15 cellular contexts compared by ENCODE assay signal in the genomic region with DNA sequence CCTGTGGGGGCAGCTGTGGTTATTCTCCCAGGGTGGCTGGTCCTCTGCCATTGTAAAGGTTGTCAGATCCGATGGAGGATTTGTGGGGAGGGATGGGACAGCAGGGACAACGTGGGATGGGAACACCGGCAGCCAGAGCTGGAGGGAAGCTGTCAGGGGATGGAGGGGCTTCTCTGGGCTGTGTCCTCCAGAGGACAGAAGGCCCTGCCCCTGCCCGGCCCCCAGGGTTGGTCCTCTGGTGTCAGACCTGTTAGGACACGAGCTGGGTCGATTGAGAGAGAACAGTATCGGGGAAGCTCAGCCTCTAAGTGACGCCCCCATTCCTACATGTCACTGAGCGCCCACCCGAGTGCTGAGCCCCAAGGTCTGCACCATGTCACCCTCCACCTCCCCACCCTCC.
DNase-seq lines count a peak whose midpoint lies in the region; ATAC-seq and TF ChIP-seq lines count a peak whose summit lies in the region.
"Had no signal": no experiment of that assay in that cellular context is flagged by ENCODE, and none has a peak within 500 bp of the region (broad histone marks: within the 10 kb centered on the region; RNA-seq: fewer than 3 reads in every experiment).

No MANE protein-coding gene starts in this region.

- peak; percentile 7 for DNase-seq in activated CD4-positive, alpha-beta memory T cell treated with anti-CD3 and anti-CD28 coated beads, Interleukin-2, amount 10 ng/mL, durations not matched to agents 7 days and 5 days
- DNase-seq in activated CD4-positive, alpha-beta memory T cell treated with anti-CD3 and anti-CD28 coated beads for 36 hours, result no peak
- peak; percentile 70 for DNase-seq in osteocyte (ENCODE audit: extremely low spot score, unreplicated experiment)
- DNase-seq in stimulated activated naive B cell treated with anti-CD40 and anti-IgM and Interleukin-4, amounts not matched to agents 10 μg/mL and 1 μg/mL and 100 μg/mL, for 72 hours, result no peak
- DNase-seq in NCI-H2107 (lab: John Stamatoyannopoulos, UW), result no peak
- DNase-seq in SK-N-SH, result no peak
- DNase-seq: Caco-2; CD8-positive, alpha-beta memory T cell; HCEC 1CT; HFFc6 had no signal

- POLR2A ChIA-PET in activated CD4-positive, alpha-beta memory T cell treated with anti-CD3 and anti-CD28 coated beads, Interleukin-2, amount 10 ng/mL, durations not matched to agents 7 days and 5 days (lab: Charles Lee), result no interaction called here
- POLR2A ChIA-PET in activated CD4-positive, alpha-beta memory T cell treated with anti-CD3 and anti-CD28 coated beads for 36 hours (lab: Charles Lee), result no interaction called here
- POLR2A ChIA-PET in SK-N-SH (lab: Yijun Ruan, JAX), result no interaction called here

- no peaks in the 10 kb centered on the region for H3K9me3 ChIP-seq in SK-N-SH
- H3K9me3 ChIP-seq: Caco-2 had no signal

- H3K4me3 ChIP-seq in SK-N-SH (ENCODE audit: low read depth in 2 of 2, low read length in 1 of 2), result no peak overlapping the region
- H3K4me3 ChIP-seq: BLaER1 had no signal

- no peak overlapping the region for H3K27ac ChIP-seq in SK-N-SH (ENCODE audit: low read depth in 2 of 2, low read length in 1 of 2)
- H3K27ac ChIP-seq: 22Rv1, BLaER1, HL-60 had no signal

- H3K4me1 ChIP-seq in SK-N-SH (ENCODE audit: control insufficient read depth in 1 of 2, insufficient read depth in 2 of 2, low read depth in 1 of 2, low read length in 1 of 2), result no peaks in the 10 kb centered on the region; a peak in 1 of 4 replicates
- H3K4me1 ChIP-seq: BLaER1, Caco-2 had no signal

- H3K9ac ChIP-seq in SK-N-SH, result no peak overlapping the region
- H3K9ac ChIP-seq: BLaER1 had no signal

- H3K27ac Mint-ChIP-seq in activated CD4-positive, alpha-beta memory T cell treated with anti-CD3 and anti-CD28 coated beads, Interleukin-2, amount 10 ng/mL, durations not matched to agents 7 days and 5 days, result no peak overlapping the region
- H3K27ac Mint-ChIP-seq in activated CD4-positive, alpha-beta memory T cell treated with anti-CD3 and anti-CD28 coated beads for 36 hours, result no peak overlapping the region
- H3K27ac Mint-ChIP-seq in osteocyte (ENCODE audit: unreplicated experiment), result no peak overlapping the region
- peak overlapping the region; percentile 42 for H3K27ac Mint-ChIP-seq in stimulated activated naive B cell treated with anti-CD40 and anti-IgM and Interleukin-4, amounts not matched to agents 10 μg/mL and 1 μg/mL and 100 μg/mL, for 72 hours
- H3K27ac Mint-ChIP-seq: CD8-positive, alpha-beta memory T cell; HFFc6 had no signal

- WGBS in SK-N-SH (ENCODE audit: low lambda C conversion rate), result 33% methylated on average over 6 of the region's 10 CpGs

- ATAC-seq in stimulated activated naive B cell treated with anti-CD40 and anti-IgM and Interleukin-4, amounts not matched to agents 10 μg/mL and 1 μg/mL and 100 μg/mL, for 72 hours (replicated peaks), result no peak
- no peak for ATAC-seq in HG02623 (IDR thresholded peaks at IDR 0.05; ENCODE audit: unreplicated experiment)
- no peak for ATAC-seq in GM18511 (IDR thresholded peaks at IDR 0.05; ENCODE audit: unreplicated experiment)

- H3K27me3 Mint-ChIP-seq in activated CD4-positive, alpha-beta memory T cell treated with anti-CD3 and anti-CD28 coated beads, Interleukin-2, amount 10 ng/mL, durations not matched to agents 7 days and 5 days, result no peaks in the 10 kb centered on the region
- peaks cover 1% of the 10 kb centered on the region for H3K27me3 Mint-ChIP-seq in activated CD4-positive, alpha-beta memory T cell treated with anti-CD3 and anti-CD28 coated beads for 36 hours
- H3K27me3 Mint-ChIP-seq in osteocyte (ENCODE audit: unreplicated experiment), result no peaks in the 10 kb centered on the region
- H3K27me3 Mint-ChIP-seq in stimulated activated naive B cell treated with anti-CD40 and anti-IgM and Interleukin-4, amounts not matched to agents 10 μg/mL and 1 μg/mL and 100 μg/mL, for 72 hours, result peaks cover 0 to 5% of the 10 kb centered on the region in 2 donors

- peaks cover 13% of the 10 kb centered on the region for H3K9me3 Mint-ChIP-seq in activated CD4-positive, alpha-beta memory T cell treated with anti-CD3 and anti-CD28 coated beads, Interleukin-2, amount 10 ng/mL, durations not matched to agents 7 days and 5 days
- H3K9me3 Mint-ChIP-seq in activated CD4-positive, alpha-beta memory T cell treated with anti-CD3 and anti-CD28 coated beads for 36 hours, result peaks cover 18% of the 10 kb centered on the region
- peaks cover 9% of the 10 kb centered on the region for H3K9me3 Mint-ChIP-seq in osteocyte (ENCODE audit: unreplicated experiment)
- H3K9me3 Mint-ChIP-seq in stimulated activated naive B cell treated with anti-CD40 and anti-IgM and Interleukin-4, amounts not matched to agents 10 μg/mL and 1 μg/mL and 100 μg/mL, for 72 hours, result peaks cover 16 to 25% of the 10 kb centered on the region in 2 donors

- no peaks in the 10 kb centered on the region for H3K9me2 ChIP-seq in SK-N-SH

- no peaks in the 10 kb centered on the region for H3K27me3 ChIP-seq in SK-N-SH (ENCODE audit: insufficient read depth)
- H3K27me3 ChIP-seq: BLaER1 had no signal

- no peaks in the 10 kb centered on the region for H3K36me3 ChIP-seq in SK-N-SH (replicated peaks in 1 of 2; ENCODE audit: control insufficient read depth in 1 of 2, insufficient read depth in 2 of 2, low read length in 1 of 2)
- H3K36me3 ChIP-seq: BLaER1 had no signal

- TF ChIP-seq CTCF in osteocyte (IDR thresholded peaks at IDR 0.05), result no peak
- TF ChIP-seq CTCF in SK-N-SH (IDR thresholded peaks at IDR 0.05), result no peak

- H3K36me3 Mint-ChIP-seq in activated CD4-positive, alpha-beta memory T cell treated with anti-CD3 and anti-CD28 coated beads, Interleukin-2, amount 10 ng/mL, durations not matched to agents 7 days and 5 days (ENCODE audit: low read depth), result no peaks in the 10 kb centered on the region
- peaks cover 8% of the 10 kb centered on the region for H3K36me3 Mint-ChIP-seq in activated CD4-positive, alpha-beta memory T cell treated with anti-CD3 and anti-CD28 coated beads for 36 hours
- no peaks in the 10 kb centered on the region for H3K36me3 Mint-ChIP-seq in osteocyte (ENCODE audit: unreplicated experiment)
- peaks cover 3 to 15% of the 10 kb centered on the region in 2 donors for H3K36me3 Mint-ChIP-seq in stimulated activated naive B cell treated with anti-CD40 and anti-IgM and Interleukin-4, amounts not matched to agents 10 μg/mL and 1 μg/mL and 100 μg/mL, for 72 hours

- CTCF ChIA-PET in activated CD4-positive, alpha-beta memory T cell treated with anti-CD3 and anti-CD28 coated beads, Interleukin-2, amount 10 ng/mL, durations not matched to agents 7 days and 5 days (lab: Charles Lee), result no interaction called here
- CTCF ChIA-PET in activated CD4-positive, alpha-beta memory T cell treated with anti-CD3 and anti-CD28 coated beads for 36 hours (lab: Charles Lee), result no interaction called here
- CTCF ChIA-PET in SK-N-SH (lab: Yijun Ruan, JAX), result no interaction called here

- no peak overlapping the region for H3K4me3 Mint-ChIP-seq in activated CD4-positive, alpha-beta memory T cell treated with anti-CD3 and anti-CD28 coated beads, Interleukin-2, amount 10 ng/mL, durations not matched to agents 7 days and 5 days
- no peak overlapping the region for H3K4me3 Mint-ChIP-seq in activated CD4-positive, alpha-beta memory T cell treated with anti-CD3 and anti-CD28 coated beads for 36 hours
- no peak overlapping the region for H3K4me3 Mint-ChIP-seq in osteocyte (ENCODE audit: unreplicated experiment)
- no peak overlapping the region for H3K4me3 Mint-ChIP-seq in stimulated activated naive B cell treated with anti-CD40 and anti-IgM and Interleukin-4, amounts not matched to agents 10 μg/mL and 1 μg/mL and 100 μg/mL, for 72 hours
- H3K4me3 Mint-ChIP-seq: CD8-positive, alpha-beta memory T cell; HFFc6 had no signal

- no peak for TF ChIP-seq EP300 in SK-N-SH (IDR thresholded peaks at IDR 0.05; ENCODE audit: borderline replicate concordance in 1 of 2, low read depth in 1 of 2, low read length in 1 of 2)

- no peak for TF ChIP-seq RAD21 in SK-N-SH (IDR thresholded peaks at IDR 0.05; ENCODE audit: low read length)

- H3F3A ChIP-seq in SK-N-SH (replicated peaks; ENCODE audit: insufficient read depth), result no peaks in the 10 kb centered on the region

- no peak overlapping the region for H3K4me2 ChIP-seq in SK-N-SH
- H3K4me2 ChIP-seq: BLaER1 had no signal

- H4K20me1 ChIP-seq in SK-N-SH (ENCODE audit: insufficient read depth), result no peaks in the 10 kb centered on the region
- H4K20me1 ChIP-seq: BLaER1 had no signal

- H2AFZ ChIP-seq in SK-N-SH (ENCODE audit: low read depth), result no peak overlapping the region

- H3K79me2 ChIP-seq in SK-N-SH (ENCODE audit: insufficient read depth), result no peaks in the 10 kb centered on the region

- intact Hi-C loops in activated CD4-positive, alpha-beta memory T cell treated with anti-CD3 and anti-CD28 coated beads for 36 hours (cut with micrococcal nuclease), result no loop called here

- no peaks in the 10 kb centered on the region for H3K4me1 Mint-ChIP-seq in activated CD4-positive, alpha-beta memory T cell treated with anti-CD3 and anti-CD28 coated beads, Interleukin-2, amount 10 ng/mL, durations not matched to agents 7 days and 5 days
- H3K4me1 Mint-ChIP-seq in activated CD4-positive, alpha-beta memory T cell treated with anti-CD3 and anti-CD28 coated beads for 36 hours (ENCODE audit: low read depth), result no peaks in the 10 kb centered on the region
- no peaks in the 10 kb centered on the region for H3K4me1 Mint-ChIP-seq in osteocyte (ENCODE audit: unreplicated experiment)
- H3K4me1 Mint-ChIP-seq in stimulated activated naive B cell treated with anti-CD40 and anti-IgM and Interleukin-4, amounts not matched to agents 10 μg/mL and 1 μg/mL and 100 μg/mL, for 72 hours, result no peaks in the 10 kb centered on the region
- H3K4me1 Mint-ChIP-seq: CD8-positive, alpha-beta memory T cell had no signal

TF ChIP-seq in SK-N-SH, 30 proteins besides CTCF, POLR2A, EP300 and RAD21 (continues in another document):
- TF ChIP-seq TEAD4 (IDR thresholded peaks at IDR 0.05; ENCODE audit: borderline replicate concordance, insufficient read depth) (no peak), NFIC (IDR thresholded peaks at IDR 0.05; ENCODE audit: borderline replicate concordance) (no peak)
- TF ChIP-seq, protein P1, sequence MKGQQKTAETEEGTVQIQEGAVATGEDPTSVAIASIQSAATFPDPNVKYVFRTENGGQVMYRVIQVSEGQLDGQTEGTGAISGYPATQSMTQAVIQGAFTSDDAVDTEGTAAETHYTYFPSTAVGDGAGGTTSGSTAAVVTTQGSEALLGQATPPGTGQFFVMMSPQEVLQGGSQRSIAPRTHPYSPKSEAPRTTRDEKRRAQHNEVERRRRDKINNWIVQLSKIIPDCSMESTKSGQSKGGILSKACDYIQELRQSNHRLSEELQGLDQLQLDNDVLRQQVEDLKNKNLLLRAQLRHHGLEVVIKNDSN (IDR thresholded peaks at IDR 0.05; ENCODE audit: borderline replicate concordance, low read depth), result no peak

Comparison
In these comparisons a context has a peak if more than half of its experiments do, and no peak if none do; other contexts are left out.
1. DNase-seq: peak in activated CD4-positive, alpha-beta memory T cell treated with anti-CD3 and anti-CD28 coated beads, Interleukin-2, amount 10 ng/mL, durations not matched to agents 7 days and 5 days (single experiment) and osteocyte (single experiment); none in activated CD4-positive, alpha-beta memory T cell treated with anti-CD3 and anti-CD28 coated beads for 36 hours (single experiment), stimulated activated naive B cell treated with anti-CD40 and anti-IgM and Interleukin-4, amounts not matched to agents 10 μg/mL and 1 μg/mL and 100 μg/mL, for 72 hours (single experiment), NCI-H2107 (single experiment) and SK-N-SH (single experiment).